Comparison of ENCODE assay signal across 24 cellular contexts in the genomic region with DNA sequence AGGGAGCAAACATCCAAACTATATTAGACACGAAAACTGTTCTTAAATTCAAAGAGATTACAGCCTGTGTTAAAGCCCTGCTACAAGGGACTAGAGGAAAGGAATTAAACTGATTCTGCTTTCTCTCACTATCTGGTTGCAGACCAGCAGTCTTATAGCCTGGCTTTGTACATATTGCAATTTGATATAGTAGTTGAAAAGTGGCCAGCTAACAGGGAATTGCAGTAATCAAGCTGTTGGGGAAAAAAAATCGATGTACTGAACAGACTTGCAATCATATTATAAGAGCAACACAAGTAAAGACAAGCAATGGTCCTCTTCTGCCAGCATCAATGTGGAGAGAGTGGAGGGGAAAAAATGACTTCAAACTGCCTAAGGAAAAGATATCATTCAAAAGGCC.
DNase-seq lines count a peak whose midpoint lies in the region; ATAC-seq and TF ChIP-seq lines count a peak whose summit lies in the region.
"Had no signal": no experiment of that assay in that cellular context is flagged by ENCODE, and none has a peak within 500 bp of the region (broad histone marks: within the 10 kb centered on the region; RNA-seq: fewer than 3 reads in every experiment).

No MANE protein-coding gene starts in this region.

- no peak for TF ChIP-seq CTCF in PC-3 (conservative IDR thresholded peaks at IDR 0.05; ENCODE audit: low read depth, low read length)
- TF ChIP-seq CTCF in osteoblast (IDR thresholded peaks at IDR 0.05; ENCODE audit: extremely low read depth, low read depth, low read length), result no peak
- no peak for TF ChIP-seq CTCF in endodermal cell (conservative IDR thresholded peaks at IDR 0.05)
- TF ChIP-seq CTCF in tibial nerve (IDR thresholded peaks at IDR 0.05), result no peak

- H4K20me1 ChIP-seq in PC-3 (ENCODE audit: low read length) (no peaks in the 10 kb centered on the region), osteoblast (ENCODE audit: insufficient read depth, low read length) (no peaks in the 10 kb centered on the region)

- H3K9me3 ChIP-seq in PC-3 (ENCODE audit: low read length) (no peaks in the 10 kb centered on the region), osteoblast (ENCODE audit: low read depth, low read length) (no peaks in the 10 kb centered on the region), endodermal cell (ENCODE audit: control insufficient read depth, low read length) (no peaks in the 10 kb centered on the region), tibial nerve (peaks cover 0 to 6% (median 0%) of the 10 kb centered on the region in 4 donors)
- H3K9me3 ChIP-seq: body of pancreas, transverse colon had no signal

- H3F3A ChIP-seq in PC-3 (ENCODE audit: low read length, unreplicated experiment), result no peaks in the 10 kb centered on the region

- intact Hi-C loops in PC-3 (cut with micrococcal nuclease), result no loop called here

- H3K4me2 ChIP-seq in PC-3 (ENCODE audit: low read length) (no peak overlapping the region), osteoblast (ENCODE audit: insufficient read depth, low read length) (no peak overlapping the region)

- 0 out of 2 replicates have a peak, but pooled peaks have one; percentile 31 for ATAC-seq in PC-3
- ATAC-seq: activated CD8-positive, alpha-beta T cell treated with anti-CD3 and anti-CD28 coated beads, Interleukin-2, amount 10 ng/mL, durations not matched to agents 7 days and 5 days; body of pancreas; CD8-positive, alpha-beta T cell; HepG2 had no signal

- TF ChIP-seq POLR2A in tibial nerve (IDR thresholded peaks at IDR 0.05), result no peak

- no peak overlapping the region for H3K4me3 ChIP-seq in PC-3 (ENCODE audit: low read length)
- no peak overlapping the region for H3K4me3 ChIP-seq in osteoblast (ENCODE audit: insufficient read depth, low read length)
- H3K4me3 ChIP-seq in endodermal cell (ENCODE audit: low read length), result no peak overlapping the region
- no peak overlapping the region for H3K4me3 ChIP-seq in tibial nerve
- H3K4me3 ChIP-seq: body of pancreas, dorsolateral prefrontal cortex, stomach, transverse colon had no signal

- no peaks in the 10 kb centered on the region for H3K27me3 Mint-ChIP-seq in endodermal cell (ENCODE audit: insufficient read depth)
- H3K27me3 Mint-ChIP-seq: progenitor cell of endocrine pancreas had no signal

- H3K36me3 Mint-ChIP-seq in endodermal cell (ENCODE audit: low read depth), result no peaks in the 10 kb centered on the region
- H3K36me3 Mint-ChIP-seq: CD8-positive, alpha-beta T cell had no signal

- no peaks in the 10 kb centered on the region for H3K4me1 Mint-ChIP-seq in endodermal cell

- H3K9ac ChIP-seq in PC-3 (ENCODE audit: low read length) (no peak overlapping the region), endodermal cell (ENCODE audit: extremely low read depth, low read length, poor library complexity, severe bottlenecking) (no peak overlapping the region)

- DNase-seq in DMS79 treated with DMSO at 0.1 percent for 48 hours (lab: John Stamatoyannopoulos, UW), result peak; percentile 0
- DNase-seq in DMS79 (lab: John Stamatoyannopoulos, UW), result no peak
- DNase-seq in NCI-H2029 treated with DMSO at 0.1 percent for 48 hours (lab: John Stamatoyannopoulos, UW), result peak; percentile 42
- no peak for DNase-seq in PC-3
- DNase-seq in osteoblast (ENCODE audit: insufficient read length, low spot score, missing footprints), result no peak
- DNase-seq in HPDE6-E6E7 (ENCODE audit: extremely low spot score), result no peak
- DNase-seq in endodermal cell, result no peak
- no peak for DNase-seq in tibial nerve (ENCODE audit: low spot score in 2 of 2)
- DNase-seq: activated CD8-positive, alpha-beta T cell treated with anti-CD3 and anti-CD28 coated beads, Interleukin-2, amount 10 ng/mL, durations not matched to agents 7 days and 5 days; activated effector memory CD4-positive, alpha-beta T cell treated with anti-CD3 and anti-CD28 coated beads, Interleukin-2, amount 50 U/mL, for 16 hours; activated T-cell treated with anti-CD3 and anti-CD28 coated beads for 4 hours; body of pancreas; CD8-positive, alpha-beta T cell; cerebellar nuclear complex; dorsolateral prefrontal cortex; H7; head of caudate nucleus; Kasumi-1; NCI-H524 treated with DMSO at 0.1 percent for 48 hours; stimulated activated CD8-positive, alpha-beta memory T cell treated with anti-CD3 and anti-CD28 coated beads, Interleukin-4, amount 100 ng/mL, for 48 hours; stomach; transverse colon had no signal

- TF ChIP-seq EP300 in tibial nerve (IDR thresholded peaks at IDR 0.05), result no peak

- H3K79me2 ChIP-seq in PC-3 (ENCODE audit: low read length) (no peaks in the 10 kb centered on the region), osteoblast (ENCODE audit: insufficient read depth, low read length) (no peaks in the 10 kb centered on the region)

- no peaks in the 10 kb centered on the region for H3K9me3 Mint-ChIP-seq in endodermal cell

- H3K4me1 ChIP-seq in PC-3 (ENCODE audit: insufficient read depth, low read length), result no peaks in the 10 kb centered on the region
- H3K4me1 ChIP-seq in osteoblast (ENCODE audit: insufficient read depth, low read length), result no peaks in the 10 kb centered on the region
- no peaks in the 10 kb centered on the region for H3K4me1 ChIP-seq in endodermal cell (ENCODE audit: control insufficient read depth, insufficient read depth, low read length)
- H3K4me1 ChIP-seq in tibial nerve, result no peaks in the 10 kb centered on the region
- H3K4me1 ChIP-seq: body of pancreas, stomach, transverse colon had no signal

- H3K27me3 ChIP-seq in PC-3 (ENCODE audit: low read length) (no peaks in the 10 kb centered on the region), osteoblast (ENCODE audit: insufficient read depth, low read length) (no peaks in the 10 kb centered on the region), endodermal cell (ENCODE audit: control insufficient read depth, insufficient read depth, low read length, poor library complexity, severe bottlenecking) (no peaks in the 10 kb centered on the region), tibial nerve (no peaks in the 10 kb centered on the region)
- H3K27me3 ChIP-seq: body of pancreas, dorsolateral prefrontal cortex, stomach, transverse colon had no signal

- WGBS in endodermal cell (ENCODE audit: insufficient coverage in 1 of 2, insufficient read length in 1 of 2), 2 experiments, result 0 to 28% methylated on average over 1 to 2 of the region's 2 CpGs
- 19 to 28% methylated on average over 2 of the region's 2 CpGs for WGBS in tibial nerve, 2 donors

- no peak overlapping the region for H3K27ac ChIP-seq in PC-3 (ENCODE audit: low read length)
- no peak overlapping the region for H3K27ac ChIP-seq in osteoblast (ENCODE audit: low read depth, low read length)
- no peak overlapping the region for H3K27ac ChIP-seq in endodermal cell (ENCODE audit: low read depth, low read length)
- no peak overlapping the region for H3K27ac ChIP-seq in tibial nerve
- H3K27ac ChIP-seq: body of pancreas, dorsolateral prefrontal cortex, stomach, transverse colon had no signal

- no TSS peak for BruUV-seq in PC-3 (replicated peaks; lab: Mats Ljungman, UMichigan)

- H3K27ac Mint-ChIP-seq in endodermal cell, result no peak overlapping the region
- H3K27ac Mint-ChIP-seq: activated CD8-positive, alpha-beta T cell treated with anti-CD3 and anti-CD28 coated beads, Interleukin-2, amount 10 ng/mL, durations not matched to agents 7 days and 5 days; CD8-positive, alpha-beta T cell; progenitor cell of endocrine pancreas had no signal

- no peaks in the 10 kb centered on the region for H3K9me2 ChIP-seq in PC-3 (replicated peaks; ENCODE audit: low read length)

- POLR2A ChIA-PET in PC-3 (lab: Charles Lee; ENCODE audit: unreplicated experiment), result no interaction called here

- CTCF ChIA-PET in PC-3 (lab: Charles Lee), result no interaction called here

- H3K36me3 ChIP-seq in PC-3 (ENCODE audit: low read depth, low read length), result no peaks in the 10 kb centered on the region
- no peaks in the 10 kb centered on the region for H3K36me3 ChIP-seq in osteoblast (ENCODE audit: insufficient read depth, low read length)
- H3K36me3 ChIP-seq in endodermal cell (ENCODE audit: control insufficient read depth, insufficient read depth, low read length), result no peaks in the 10 kb centered on the region
- no peaks in the 10 kb centered on the region for H3K36me3 ChIP-seq in tibial nerve
- H3K36me3 ChIP-seq: stomach, transverse colon had no signal

- no peak overlapping the region for H3K4me3 Mint-ChIP-seq in endodermal cell
- H3K4me3 Mint-ChIP-seq: activated CD8-positive, alpha-beta T cell treated with anti-CD3 and anti-CD28 coated beads, Interleukin-2, amount 10 ng/mL, durations not matched to agents 7 days and 5 days; CD8-positive, alpha-beta T cell had no signal

- H2AFZ ChIP-seq in PC-3 (ENCODE audit: low read length) (no peak overlapping the region), osteoblast (ENCODE audit: low read length) (peak overlapping the region; percentile 22)

Comparison
In these comparisons a context has a peak if more than half of its experiments do, and no peak if none do; other contexts are left out.
1. DNase-seq: peak in DMS79 treated with DMSO at 0.1 percent for 48 hours (single experiment) and NCI-H2029 treated with DMSO at 0.1 percent for 48 hours (single experiment); none in DMS79 (single experiment), PC-3 (single experiment), osteoblast (single experiment), HPDE6-E6E7 (single experiment), endodermal cell (single experiment) and tibial nerve (0 of 2).